8 cellular contexts compared by ENCODE assay signal in the genomic region with DNA sequence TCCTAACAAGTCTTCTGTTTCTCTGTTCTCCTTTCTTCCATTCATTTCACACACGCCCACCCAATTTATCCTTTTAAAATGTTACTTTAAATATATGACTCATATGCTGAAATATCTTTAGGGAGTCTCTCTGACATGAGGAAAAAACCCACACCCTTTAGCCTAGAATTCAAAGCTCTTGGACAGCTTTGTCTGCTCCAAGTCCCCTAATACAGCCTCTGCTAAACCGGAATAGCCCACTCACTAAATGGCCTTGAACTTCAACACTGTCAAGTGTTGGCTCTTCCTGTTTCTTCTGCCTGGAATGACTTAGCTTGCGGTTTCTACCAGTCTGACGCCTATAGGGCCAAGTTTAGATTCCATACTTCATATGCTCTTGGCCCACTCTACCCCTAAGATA. TPM values are rescaled to one million over a fixed set of nuclear protein-coding genes. Genes with fewer than 3 reads are reported as not detected.
DNase-seq lines count a peak whose midpoint lies in the region; ATAC-seq, FAIRE-seq and TF ChIP-seq lines count a peak whose summit lies in the region.

No MANE protein-coding gene starts in this region.

- no peaks in the 10 kb centered on the region for H3K9me2 ChIP-seq in Loucy (replicated peaks; ENCODE audit: low read depth, low read length)

- TF ChIP-seq CTCF in Loucy (conservative IDR thresholded peaks at IDR 0.05; ENCODE audit: low read length) = no peak
- no peak for TF ChIP-seq CTCF in bronchial epithelial cell (IDR thresholded peaks at IDR 0.05; ENCODE audit: insufficient read depth, low read length, severe bottlenecking)

- ATAC-seq in left ventricle myocardium superior = no peak
- ATAC-seq in activated CD4-positive, CD25-positive, alpha-beta regulatory T cell treated with anti-CD3 and anti-CD28 coated beads, Interleukin-2, amount 50 U/mL, for 24 hours = no peak

- H3K27me3 ChIP-seq in Loucy (ENCODE audit: insufficient read depth, low read length, poor library complexity, severe bottlenecking) (no peaks in the 10 kb centered on the region), bronchial epithelial cell (ENCODE audit: control insufficient read depth, insufficient read depth, low read length) (no peaks in the 10 kb centered on the region)

- peak overlapping the region; percentile 13 for H2AFZ ChIP-seq in Loucy (ENCODE audit: low read length)

- H4K20me1 ChIP-seq in Loucy (ENCODE audit: insufficient read depth, low read length, poor library complexity, severe bottlenecking) = no peaks in the 10 kb centered on the region

- H3K9ac ChIP-seq in Loucy (ENCODE audit: low read depth, low read length, poor library complexity, severe bottlenecking) = peak overlapping the region; percentile 42

- no peaks in the 10 kb centered on the region for H3F3A ChIP-seq in Loucy (ENCODE audit: low read depth)

- no peaks in the 10 kb centered on the region for H3K36me3 ChIP-seq in Loucy (ENCODE audit: insufficient read depth, low read length)
- H3K36me3 ChIP-seq in bronchial epithelial cell (ENCODE audit: control insufficient read depth, insufficient read depth, low read length) = no peaks in the 10 kb centered on the region

- H3K4me1 ChIP-seq in Loucy (ENCODE audit: insufficient read depth, low read length, poor library complexity, severe bottlenecking) = peaks cover 52% of the 10 kb centered on the region

- intact Hi-C loops in left ventricle myocardium superior (cut with micrococcal nuclease) = no loop called here

- no peaks in the 10 kb centered on the region for H3K9me3 ChIP-seq in Loucy (ENCODE audit: insufficient read depth, low read depth, low read length)

- H3K79me2 ChIP-seq in Loucy (ENCODE audit: insufficient read depth, low read length) = peaks cover 18% of the 10 kb centered on the region

- FAIRE-seq in bronchial epithelial cell (lab: Jason Lieb, UNC) = no peak

- peak overlapping the region; percentile 70 for H3K4me3 ChIP-seq in Loucy (ENCODE audit: low read length, poor library complexity, severe bottlenecking)
- no peak overlapping the region for H3K4me3 ChIP-seq in bronchial epithelial cell (ENCODE audit: low read depth, low read length)

- peak; percentile 53 for DNase-seq in GF-D8 (lab: John Stamatoyannopoulos, UW)
- peak; percentile 21 for DNase-seq in H4 (ENCODE audit: low spot score)
- DNase-seq in bronchial epithelial cell (ENCODE audit: low read depth) = peak; percentile 54
- no peak for DNase-seq in left ventricle myocardium superior
- no peak for DNase-seq in KG1 (lab: John Stamatoyannopoulos, UW)
- no peak for DNase-seq in AG20443 (ENCODE audit: low spot score)

- peak overlapping the region; percentile 78 for H3K4me2 ChIP-seq in Loucy (ENCODE audit: low read depth, low read length, poor library complexity, severe bottlenecking)

RNA-seq across cellular contexts. Expression of a gene that starts 3.3 kb away (rescaled TPM):
- 3.0 and 3.9 TPM in 2 replicates for total RNA-seq in H4 (2014; rRNA removed; shearing (Covaris generic))
- total RNA-seq in bronchial epithelial cell (not detected in 2 replicates), left ventricle myocardium superior (0.32 TPM)

RNA-seq across cellular contexts. Expression of a gene that starts 56.5 kb away (rescaled TPM):
- not detected in 2 replicates for total RNA-seq in H4 (2014; rRNA removed; shearing (Covaris generic))
- 6.3 and 8.2 TPM in 2 replicates for total RNA-seq in bronchial epithelial cell
- total RNA-seq in left ventricle myocardium superior = not detected

Comparison
In these comparisons a context has a peak if more than half of its experiments do, and no peak if none do; other contexts are left out.
1. DNase-seq: peak in GF-D8 (single experiment), H4 (single experiment) and bronchial epithelial cell (single experiment); none in left ventricle myocardium superior (single experiment), KG1 (single experiment) and AG20443 (single experiment).